23 cellular contexts compared by ENCODE assay signal in the genomic region with DNA sequence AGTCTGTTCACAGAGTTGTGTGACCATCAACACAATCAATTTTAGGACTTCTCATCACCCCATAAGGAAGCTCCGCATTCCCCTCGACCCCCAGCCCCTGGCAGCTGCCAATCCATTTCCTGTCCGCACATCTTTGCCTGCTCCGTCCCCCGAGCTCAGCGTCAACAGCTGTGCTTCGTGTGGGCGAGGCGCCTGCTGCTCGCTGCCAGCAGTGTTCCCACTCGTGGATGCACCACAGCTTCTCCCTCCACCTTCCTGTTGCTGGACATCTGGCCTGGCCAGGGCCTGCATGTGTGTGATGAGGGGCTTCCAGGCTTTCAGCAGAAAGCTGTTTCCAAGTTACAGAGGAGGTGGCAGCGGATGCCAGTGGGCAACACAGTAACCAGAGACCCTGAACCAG.
A peak's percentile ranks its signal among the peaks of the same experiment; 100 is the strongest.
DNase-seq lines count a peak whose midpoint lies in the region; ATAC-seq and TF ChIP-seq lines count a peak whose summit lies in the region.
"Had no signal": no experiment of that assay in that cellular context is flagged by ENCODE, and none has a peak within 500 bp of the region (broad histone marks: within the 10 kb centered on the region; RNA-seq: fewer than 3 reads in every experiment).

No MANE protein-coding gene starts in this region.

- no peak overlapping the region for H2AK5ac ChIP-seq in H9 (ENCODE audit: insufficient read length, low read length)

- no peaks in the 10 kb centered on the region for H3K27me3 ChIP-seq in H9 (ENCODE audit: insufficient read depth, low read length)
- H3K27me3 ChIP-seq in neutrophil = no peaks in the 10 kb centered on the region
- H3K27me3 ChIP-seq: ascending aorta, spleen had no signal

- H4K91ac ChIP-seq in H9 (ENCODE audit: insufficient read length, low read depth, low read length) = no peak overlapping the region

- no peak overlapping the region for H2AFZ ChIP-seq in H9 (ENCODE audit: low read length)

- no peak overlapping the region for H3K4ac ChIP-seq in H9 (ENCODE audit: low read depth, low read length)

- H3K9me3 Mint-ChIP-seq in activated CD4-positive, alpha-beta T cell treated with anti-CD3 and anti-CD28 coated beads for 36 hours (ENCODE audit: low read depth) = no peaks in the 10 kb centered on the region
- H3K9me3 Mint-ChIP-seq in H9 = no peaks in the 10 kb centered on the region
- H3K9me3 Mint-ChIP-seq in dendritic cell treated with granulocyte-macrophage colony-stimulating factor and Interleukin-4, amounts not matched to agents 40 ng/mL and 50 ng/mL, for 4 days = no peaks in the 10 kb centered on the region
- H3K9me3 Mint-ChIP-seq in T-cell = no peaks in the 10 kb centered on the region
- H3K9me3 Mint-ChIP-seq: nephron progenitor cell had no signal

- H2BK15ac ChIP-seq in H9 (ENCODE audit: low read depth, low read length) = no peak overlapping the region

- no peak overlapping the region for H2BK120ac ChIP-seq in H9 (ENCODE audit: low read depth, low read length, poor library complexity, severe bottlenecking)

- no peaks in the 10 kb centered on the region for H4K20me1 ChIP-seq in H9 (ENCODE audit: control insufficient read depth, insufficient read depth, insufficient read length)

- no peaks in the 10 kb centered on the region; the same call in 1 of the 2 replicates for H3K4me1 ChIP-seq in H9 (ENCODE audit: insufficient read depth, low read length)
- H3K4me1 ChIP-seq in neutrophil (ENCODE audit: control insufficient read depth in 1 of 2, insufficient read depth in 1 of 2, low read depth in 1 of 2, low read length in 1 of 2) = peaks cover 43 to 57% of the 10 kb centered on the region in 2 experiments

- no peak overlapping the region for H3K18ac ChIP-seq in H9 (ENCODE audit: insufficient read length, low read depth, low read length)

- H3K4me1 Mint-ChIP-seq in activated CD4-positive, alpha-beta T cell treated with anti-CD3 and anti-CD28 coated beads for 36 hours = peaks cover 57% of the 10 kb centered on the region
- H3K4me1 Mint-ChIP-seq in H9 (peaks cover 23 to 31% of the 10 kb centered on the region in 2 experiments), T-cell (peaks cover 26 to 62% (median 55%) of the 10 kb centered on the region in 3 donors)
- peaks cover 78% of the 10 kb centered on the region for H3K4me1 Mint-ChIP-seq in dendritic cell treated with granulocyte-macrophage colony-stimulating factor and Interleukin-4, amounts not matched to agents 40 ng/mL and 50 ng/mL, for 4 days (ENCODE audit: low read depth)

- H3K9me3 ChIP-seq in H9 (ENCODE audit: control insufficient read depth, low read depth, low read length) (no peaks in the 10 kb centered on the region), neutrophil (no peaks in the 10 kb centered on the region)
- H3K9me3 ChIP-seq: ascending aorta, spleen had no signal

- no peak overlapping the region for H3K27ac ChIP-seq in H9 (ENCODE audit: insufficient read length, low read depth, low read length)
- peak overlapping the region; percentile 86 for H3K27ac ChIP-seq in neutrophil
- H3K27ac ChIP-seq: ascending aorta, KMS-11, VCaP had no signal

- H3K4me2 ChIP-seq in H9 (ENCODE audit: insufficient read depth, insufficient read length, low read length) = no peak overlapping the region
- H3K4me2 ChIP-seq: KMS-11 had no signal

- CTCF ChIA-PET in activated CD4-positive, alpha-beta T cell treated with anti-CD3 and anti-CD28 coated beads for 36 hours (lab: Charles Lee) = interaction anchor here (0.6 to 0.7 kb wide), 2 partner anchors 21 to 382 kb away, joined by 3 read pairs; no protein-coding TSS in a partner anchor
- CTCF ChIA-PET in T-cell (lab: Charles Lee) = no interaction called here

- TF ChIP-seq CTCF in H9 (conservative IDR thresholded peaks at IDR 0.05) (no peak), neutrophil (IDR thresholded peaks at IDR 0.05) (no peak)

- H2BK5ac ChIP-seq in H9 (ENCODE audit: insufficient read length, low read length) = no peak overlapping the region

- intact Hi-C loops in activated CD4-positive, alpha-beta T cell treated with anti-CD3 and anti-CD28 coated beads for 36 hours (cut with DNase I, micrococcal nuclease) = loop anchor here in 1 of 2 experiments (10.0 kb wide), 1 partner anchor 614 kb away; no protein-coding TSS in a partner anchor
- intact Hi-C loops in dendritic cell treated with granulocyte-macrophage colony-stimulating factor and Interleukin-4, amounts not matched to agents 40 ng/mL and 50 ng/mL, for 4 days (cut with micrococcal nuclease) = no loop called here

- H2BK20ac ChIP-seq in H9 (ENCODE audit: low read depth, low read length, poor library complexity, severe bottlenecking) = no peak overlapping the region

- no peak overlapping the region for H4K5ac ChIP-seq in H9 (ENCODE audit: insufficient read length, low read depth, low read length)

- H3K36me3 ChIP-seq in neutrophil = peaks cover 10% of the 10 kb centered on the region

- no peak overlapping the region for H4K8ac ChIP-seq in H9 (replicated peaks; ENCODE audit: insufficient read length, low read depth, low read length)

- ATAC-seq in activated CD4-positive, alpha-beta T cell treated with anti-CD3 and anti-CD28 coated beads for 36 hours = no peak
- ATAC-seq in GM21526 (IDR thresholded peaks at IDR 0.05; ENCODE audit: low FRiP score, unreplicated experiment) (no peak), T-cell (replicated peaks in 1 of 4) (no peak)

- no peaks in the 10 kb centered on the region for H3K23me2 ChIP-seq in H9 (ENCODE audit: insufficient read length, low read depth, low read length, poor library complexity, severe bottlenecking)

- no peak for DNase-seq in activated CD4-positive, alpha-beta T cell treated with anti-CD3 and anti-CD28 coated beads for 36 hours
- DNase-seq in activated CD4-positive, alpha-beta T cell treated with anti-CD3 and anti-CD28 coated beads, Interleukin-2, amount 50 U/mL, for 4 hours = no peak
- no peak for DNase-seq in H9
- no peak for DNase-seq in T-cell
- DNase-seq in HuH-7 (ENCODE audit: low spot score) = no peak
- DNase-seq: 8988T; activated CD8-positive, alpha-beta memory T cell treated with anti-CD3 and anti-CD28 coated beads for 24 hours; activated effector memory CD4-positive, alpha-beta T cell treated with Interleukin-2 at 50 U/mL for 16 hours; DMS53; GOT3; islet precursor cell; NCI-H2081 treated with DMSO at 0.1 percent for 48 hours; NCI-H510A; nephron progenitor cell; Right ventricle myocardium superior; spleen had no signal

- H2BK12ac ChIP-seq in H9 (ENCODE audit: insufficient read length, low read depth, low read length) = no peak overlapping the region

- H3K56ac ChIP-seq in H9 (ENCODE audit: insufficient read length, low read depth, low read length) = no peak overlapping the region

- no CpG with 5 or more reads among the region's 12 CpGs for WGBS in H9 (ENCODE audit: extremely low coverage, insufficient read length, low lambda C conversion rate)

- no peak overlapping the region for H3K23ac ChIP-seq in H9 (ENCODE audit: insufficient read length, low read depth, low read length)

- peaks cover 40% of the 10 kb centered on the region for H3K36me3 Mint-ChIP-seq in activated CD4-positive, alpha-beta T cell treated with anti-CD3 and anti-CD28 coated beads for 36 hours (ENCODE audit: low read depth)
- H3K36me3 Mint-ChIP-seq in H9 (ENCODE audit: insufficient read depth in 1 of 3, low read depth in 3 of 3) = peaks cover 5 to 14% (median 13%) of the 10 kb centered on the region in 3 experiments
- H3K36me3 Mint-ChIP-seq in dendritic cell treated with granulocyte-macrophage colony-stimulating factor and Interleukin-4, amounts not matched to agents 40 ng/mL and 50 ng/mL, for 4 days (ENCODE audit: low read depth) = peaks cover 97% of the 10 kb centered on the region
- H3K36me3 Mint-ChIP-seq in T-cell = peaks cover 46% of the 10 kb centered on the region

- H3K79me2 ChIP-seq in H9 (ENCODE audit: insufficient read depth, low read length) = no peaks in the 10 kb centered on the region

- POLR2A ChIA-PET in activated CD4-positive, alpha-beta T cell treated with anti-CD3 and anti-CD28 coated beads for 36 hours (lab: Charles Lee) = no interaction called here
- POLR2A ChIA-PET in T-cell (lab: Charles Lee) = interaction anchor here in 1 of 2 donors (0.6 kb wide), 1 partner anchor 99 kb away, joined by 3 read pairs; no protein-coding TSS in a partner anchor

- H3K79me1 ChIP-seq in H9 (ENCODE audit: insufficient read depth, low read depth, low read length, poor library complexity, severe bottlenecking) = no peaks in the 10 kb centered on the region

- H3K27me3 Mint-ChIP-seq in activated CD4-positive, alpha-beta T cell treated with anti-CD3 and anti-CD28 coated beads for 36 hours = no peaks in the 10 kb centered on the region
- H3K27me3 Mint-ChIP-seq in H9 (ENCODE audit: low read depth) (no peaks in the 10 kb centered on the region), T-cell (no peaks in the 10 kb centered on the region)
- H3K27me3 Mint-ChIP-seq in dendritic cell treated with granulocyte-macrophage colony-stimulating factor and Interleukin-4, amounts not matched to agents 40 ng/mL and 50 ng/mL, for 4 days = no peaks in the 10 kb centered on the region
- H3K27me3 Mint-ChIP-seq: progenitor cell of endocrine pancreas had no signal

- H3T11ph ChIP-seq in H9 (ENCODE audit: low read length) = no peak overlapping the region

- peak overlapping the region; percentile 1; the same call in 1 of the 2 replicates for H3K14ac ChIP-seq in H9 (ENCODE audit: insufficient read depth, low read length)

- no peak overlapping the region for H3K4me3 ChIP-seq in neutrophil (ENCODE audit: low read depth in 1 of 2, low read length in 1 of 2)
- H3K4me3 ChIP-seq: ascending aorta, spleen had no signal

- H3K27ac Mint-ChIP-seq in activated CD4-positive, alpha-beta T cell treated with anti-CD3 and anti-CD28 coated beads for 36 hours = peak overlapping the region; percentile 67
- H3K27ac Mint-ChIP-seq in H9 = peak overlapping the region in 2 of 3 experiments; percentile 34 to 38; a peak in 2 of 7 replicates
- peak overlapping the region; percentile 98 for H3K27ac Mint-ChIP-seq in dendritic cell treated with granulocyte-macrophage colony-stimulating factor and Interleukin-4, amounts not matched to agents 40 ng/mL and 50 ng/mL, for 4 days
- peak overlapping the region in 1 of 2 donors; percentile 23 for H3K27ac Mint-ChIP-seq in T-cell
- H3K27ac Mint-ChIP-seq: nephron progenitor cell, progenitor cell of endocrine pancreas had no signal

- H3K9ac ChIP-seq in H9 (ENCODE audit: extremely low read depth, insufficient read length, low read length) = no peak overlapping the region
- H3K9ac ChIP-seq: KMS-11 had no signal

- H3K4me3 Mint-ChIP-seq in activated CD4-positive, alpha-beta T cell treated with anti-CD3 and anti-CD28 coated beads for 36 hours = no peak overlapping the region
- H3K4me3 Mint-ChIP-seq in H9 = no peak overlapping the region
- peak overlapping the region; percentile 39 for H3K4me3 Mint-ChIP-seq in dendritic cell treated with granulocyte-macrophage colony-stimulating factor and Interleukin-4, amounts not matched to agents 40 ng/mL and 50 ng/mL, for 4 days
- H3K4me3 Mint-ChIP-seq in T-cell = no peak overlapping the region
- H3K4me3 Mint-ChIP-seq: nephron progenitor cell had no signal
